ENCODE assay signal across 8 cellular contexts in genomic region chr1:206606867-206607266, GRCh38. TPM values are rescaled to one million over a fixed set of nuclear protein-coding genes. Genes with fewer than 3 reads are reported as not detected.
DNase-seq lines count a peak whose midpoint lies in the region; ATAC-seq and TF ChIP-seq lines count a peak whose summit lies in the region.

No MANE protein-coding gene starts in this region.

- peaks cover 9% of the 10 kb centered on the region for H3K4me1 Mint-ChIP-seq in progenitor cell of endocrine pancreas (ENCODE audit: low read depth)

- peak in 1 of 2 donors; percentile 31 for DNase-seq in cardiac muscle cell (ENCODE audit: low read depth in 1 of 2, low spot score in 1 of 2)
- DNase-seq in heart left ventricle, result no peak
- DNase-seq in NCI-H1694 treated with DMSO at 0.1 percent for 48 hours (lab: John Stamatoyannopoulos, UW), result peak; percentile 47
- peak; percentile 29 for DNase-seq in brain microvascular endothelial cell
- DNase-seq in progenitor cell of endocrine pancreas (ENCODE audit: low spot score, unreplicated experiment), result no peak
- no peak for DNase-seq in NCI-H345 (lab: John Stamatoyannopoulos, UW)

- no peaks in the 10 kb centered on the region for H3K4me1 ChIP-seq in cardiac muscle cell (ENCODE audit: low read depth)
- H3K4me1 ChIP-seq in heart left ventricle, result peaks cover 0 to 13% (median 8%) of the 10 kb centered on the region in 12 donors

- H3K9me3 ChIP-seq in cardiac muscle cell (ENCODE audit: low read depth) (no peaks in the 10 kb centered on the region), heart left ventricle (no peaks in the 10 kb centered on the region)

- TF ChIP-seq CTCF in cardiac muscle cell (IDR thresholded peaks at IDR 0.05; ENCODE audit: low read depth, low read length) (peak; percentile 39), heart left ventricle (IDR thresholded peaks at IDR 0.05) (peak in 4 of 12 donors; percentile 9 to 16 (median 12)), brain microvascular endothelial cell (IDR thresholded peaks at IDR 0.05; ENCODE audit: low read depth, low read length, missing control alignments) (peak; percentile 78), progenitor cell of endocrine pancreas (IDR thresholded peaks at IDR 0.05; ENCODE audit: unreplicated experiment) (peak; percentile 64)

- H3K36me3 ChIP-seq in cardiac muscle cell (peaks cover 8% of the 10 kb centered on the region), heart left ventricle (peaks cover 0 to 91% (median 81%) of the 10 kb centered on the region in 9 donors), brain microvascular endothelial cell (replicated peaks) (peaks cover 25% of the 10 kb centered on the region)

- intact Hi-C loops in heart left ventricle (cut with DNase I), result loop anchor here in 4 of 10 donors (5.0 to 10.0 kb wide), 3 partner anchors 305 to 375 kb away; partner anchors contain the start of gene FCAMR (in 1 of the 4)

- no peak overlapping the region for H3K27ac Mint-ChIP-seq in progenitor cell of endocrine pancreas

- WGBS in heart left ventricle, 4 donors, result 55 to 67% (median 62%) methylated on average over 3 of the region's 3 CpGs

- TF ChIP-seq POLR2A in heart left ventricle (IDR thresholded peaks at IDR 0.05), result no peak

- in situ Hi-C loops in brain microvascular endothelial cell (cut with HindIII; ENCODE audit: low pct_ligation_motif_present, low sequenced_read_pairs), result no loop called here

- H3K9me3 Mint-ChIP-seq in progenitor cell of endocrine pancreas (ENCODE audit: low read depth), result no peaks in the 10 kb centered on the region

- H3K36me3 Mint-ChIP-seq in progenitor cell of endocrine pancreas (ENCODE audit: insufficient read depth), result peaks cover 7% of the 10 kb centered on the region

- H3K27me3 Mint-ChIP-seq in progenitor cell of endocrine pancreas, result no peaks in the 10 kb centered on the region

- H3K4me3 ChIP-seq in cardiac muscle cell (no peak overlapping the region), heart left ventricle (no peak overlapping the region), brain microvascular endothelial cell (ENCODE audit: low read depth, low read length) (no peak overlapping the region)

- ATAC-seq in heart left ventricle (no peak), GM21723 (IDR thresholded peaks at IDR 0.05; ENCODE audit: unreplicated experiment) (no peak), HG03442 (IDR thresholded peaks at IDR 0.05; ENCODE audit: unreplicated experiment) (no peak)

- H3K27me3 ChIP-seq in cardiac muscle cell (no peaks in the 10 kb centered on the region), heart left ventricle (no peaks in the 10 kb centered on the region), brain microvascular endothelial cell (replicated peaks) (no peaks in the 10 kb centered on the region)

- H3K27ac ChIP-seq in cardiac muscle cell (no peak overlapping the region), heart left ventricle (no peak overlapping the region), brain microvascular endothelial cell (no peak overlapping the region)

- H3K4me3 Mint-ChIP-seq in progenitor cell of endocrine pancreas (ENCODE audit: low read depth), result no peak overlapping the region

RNA-seq across cellular contexts. Expression of gene EIF2D, which starts 5.4 kb away (rescaled TPM):
- total RNA-seq in cardiac muscle cell (46.1 and 67.2 TPM in 2 replicates), heart left ventricle (10 to 100 TPM; 21.6 to 37.5 (median 29.0) TPM), progenitor cell of endocrine pancreas (36.8 and 39.5 TPM in 2 replicates)
- polyA plus RNA-seq in cardiac muscle cell (44.7 and 45.7 TPM in 2 replicates), heart left ventricle (10 to 100 TPM; 15.6 to 26.8 TPM)

RNA-seq across cellular contexts. Expression of gene DYRK3, which starts 28.5 kb away (rescaled TPM):
- 14.1 and 21.2 TPM in 2 replicates for total RNA-seq in cardiac muscle cell
- polyA plus RNA-seq in cardiac muscle cell, result 8.4 and 16.6 TPM in 2 replicates
- 10 to 100 TPM; 11.2 to 32.5 (median 15.9) TPM for total RNA-seq in heart left ventricle
- 10 to 100 TPM in 1 of 2 donors, 1 to 10 TPM in 1; 6.5 to 26.0 TPM for polyA plus RNA-seq in heart left ventricle
- 8.4 and 9.1 TPM in 2 replicates for total RNA-seq in progenitor cell of endocrine pancreas

Comparison
In these comparisons a context has a peak if more than half of its experiments do, and no peak if none do; other contexts are left out.
1. DNase-seq: peak in NCI-H1694 treated with DMSO at 0.1 percent for 48 hours (single experiment) and brain microvascular endothelial cell (single experiment); none in heart left ventricle (0 of 5), progenitor cell of endocrine pancreas (single experiment) and NCI-H345 (single experiment).